Comparison of ENCODE assay signal across 25 cellular contexts in the genomic region with DNA sequence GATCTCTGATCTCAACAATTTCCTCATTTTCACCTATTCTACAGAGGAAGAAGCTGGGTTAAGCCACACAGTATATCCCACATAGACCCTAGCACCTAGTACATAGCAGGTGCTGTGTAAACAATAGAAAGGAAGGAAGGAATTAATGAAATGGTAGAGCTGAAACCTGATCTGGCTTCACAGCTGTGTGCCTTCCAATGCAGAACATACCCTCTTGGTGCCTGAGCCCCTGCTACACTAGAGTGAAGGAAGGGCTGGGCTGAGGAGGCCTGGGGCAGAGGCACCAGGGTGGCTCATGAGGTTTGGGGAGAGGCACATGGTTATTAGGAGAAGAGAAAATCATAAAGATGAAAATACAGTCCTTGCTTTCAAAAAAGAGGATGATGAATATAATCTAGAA. TPM values are rescaled to one million over a fixed set of nuclear protein-coding genes. Genes with fewer than 3 reads are reported as not detected.
"Had no signal": no experiment of that assay in that cellular context is flagged by ENCODE, and none has a peak within 500 bp of the region (broad histone marks: within the 10 kb centered on the region; RNA-seq: fewer than 3 reads in every experiment).

No MANE protein-coding gene starts in this region.

- H3K27me3 ChIP-seq: dorsolateral prefrontal cortex, gastrocnemius medialis, left lung, right lobe of liver, tibial nerve, upper lobe of left lung had no signal

- H3K36me3 Mint-ChIP-seq: mesothelial cell of epicardium; naive B cell; natural killer cell treated with Interleukin-12 subunit alpha and Interleukin-12 subunit beta and Interleukin-15 and Interleukin-18, amount 100 ng/mL, for 72 hours; stimulated activated naive B cell treated with anti-CD40 and anti-IgM and Interleukin-4, amounts not matched to agents 10 μg/mL and 1 μg/mL and 100 μg/mL, for 72 hours had no signal

- H3K9me3 ChIP-seq: gastrocnemius medialis, left lung, mucosa of descending colon, pancreas, right lobe of liver, thoracic aorta, upper lobe of left lung had no signal

- H3K4me1 Mint-ChIP-seq: mesothelial cell of epicardium; naive B cell; stimulated activated naive B cell treated with anti-CD40 and anti-IgM and Interleukin-4, amounts not matched to agents 10 μg/mL and 1 μg/mL and 100 μg/mL, for 72 hours had no signal

- H3K4me3 Mint-ChIP-seq: mesothelial cell of epicardium; naive B cell; natural killer cell treated with Interleukin-12 subunit alpha and Interleukin-12 subunit beta and Interleukin-15 and Interleukin-18, amount 100 ng/mL, for 72 hours; stimulated activated naive B cell treated with anti-CD40 and anti-IgM and Interleukin-4, amounts not matched to agents 10 μg/mL and 1 μg/mL and 100 μg/mL, for 72 hours; stimulated activated naive CD8-positive, alpha-beta T cell treated with anti-CD3 and anti-CD28 coated beads, Interleukin-15, Interleukin-2, amounts not matched to agents 100 ng/mL and 50 ng/mL, for 24 hours had no signal

- ATAC-seq: gastrocnemius medialis; left lung; mucosa of descending colon; natural killer cell treated with Interleukin-12 subunit alpha and Interleukin-12 subunit beta and Interleukin-15 and Interleukin-18, amount 100 ng/mL, for 72 hours; stimulated activated naive B cell treated with anti-CD40 and anti-IgM and Interleukin-4, amounts not matched to agents 10 μg/mL and 1 μg/mL and 100 μg/mL, for 72 hours had no signal

- H3K27me3 Mint-ChIP-seq: stimulated activated naive CD8-positive, alpha-beta T cell treated with anti-CD3 and anti-CD28 coated beads, Interleukin-15, Interleukin-2, amounts not matched to agents 100 ng/mL and 50 ng/mL, for 24 hours had no signal

- H3K27ac ChIP-seq: dorsolateral prefrontal cortex, gastrocnemius medialis, left lung, pancreas, right lobe of liver, thoracic aorta, tibial nerve, upper lobe of left lung had no signal

- H3K27ac Mint-ChIP-seq: mesothelial cell of epicardium; naive B cell; natural killer cell treated with Interleukin-12 subunit alpha and Interleukin-12 subunit beta and Interleukin-15 and Interleukin-18, amount 100 ng/mL, for 72 hours; stimulated activated naive B cell treated with anti-CD40 and anti-IgM and Interleukin-4, amounts not matched to agents 10 μg/mL and 1 μg/mL and 100 μg/mL, for 72 hours; stimulated activated naive CD8-positive, alpha-beta T cell treated with anti-CD3 and anti-CD28 coated beads, Interleukin-15, Interleukin-2, amounts not matched to agents 100 ng/mL and 50 ng/mL, for 24 hours had no signal

- DNase-seq: dorsolateral prefrontal cortex; effector CD4-positive, alpha-beta T cell; gastrocnemius medialis; head of caudate nucleus; kidney; left lung; mesenchymal stem cell; mucosa of descending colon; naive B cell; occipital lobe; pancreas; retina; right lobe of liver; small intestine; stimulated activated CD4-positive, alpha-beta T cell treated with anti-CD3 and anti-CD28 coated beads, Interleukin-15, amount 100 ng/mL, for 24 hours; stimulated activated CD4-positive, alpha-beta T cell treated with anti-CD3 and anti-CD28 coated beads, Interleukin-2, amount 100 ng/mL, for 48 hours; stimulated activated naive B cell treated with anti-CD40 and anti-IgM and Interleukin-4, amounts not matched to agents 10 μg/mL and 1 μg/mL and 100 μg/mL, for 72 hours; upper lobe of left lung had no signal

- H3K9me3 Mint-ChIP-seq: mesothelial cell of epicardium; naive B cell; natural killer cell treated with Interleukin-12 subunit alpha and Interleukin-12 subunit beta and Interleukin-15 and Interleukin-18, amount 100 ng/mL, for 72 hours; stimulated activated naive B cell treated with anti-CD40 and anti-IgM and Interleukin-4, amounts not matched to agents 10 μg/mL and 1 μg/mL and 100 μg/mL, for 72 hours; stimulated activated naive CD8-positive, alpha-beta T cell treated with anti-CD3 and anti-CD28 coated beads, Interleukin-15, Interleukin-2, amounts not matched to agents 100 ng/mL and 50 ng/mL, for 24 hours had no signal

- H3K36me3 ChIP-seq: left lung, pancreas, right lobe of liver, thoracic aorta, upper lobe of left lung had no signal

- H3K4me1 ChIP-seq: gastrocnemius medialis, left lung, tibial nerve, upper lobe of left lung had no signal

- H3K4me3 ChIP-seq: dorsolateral prefrontal cortex, gastrocnemius medialis, left lung, mucosa of descending colon, pancreas, right lobe of liver, thoracic aorta, tibial nerve, upper lobe of left lung had no signal

RNA-seq across cellular contexts. Expression of a gene that starts 21.3 kb away (rescaled TPM):
- total RNA-seq: lower leg skin, lung microvascular endothelial cell had no signal

RNA-seq across cellular contexts. Expression of a gene that starts 52.3 kb away (rescaled TPM):
- total RNA-seq: natural killer cell treated with Interleukin-12 subunit alpha and Interleukin-12 subunit beta and Interleukin-15 and Interleukin-18, amount 100 ng/mL, for 72 hours had no signal
